Comparison of ENCODE assay signal across 8 cellular contexts in the genomic region with DNA sequence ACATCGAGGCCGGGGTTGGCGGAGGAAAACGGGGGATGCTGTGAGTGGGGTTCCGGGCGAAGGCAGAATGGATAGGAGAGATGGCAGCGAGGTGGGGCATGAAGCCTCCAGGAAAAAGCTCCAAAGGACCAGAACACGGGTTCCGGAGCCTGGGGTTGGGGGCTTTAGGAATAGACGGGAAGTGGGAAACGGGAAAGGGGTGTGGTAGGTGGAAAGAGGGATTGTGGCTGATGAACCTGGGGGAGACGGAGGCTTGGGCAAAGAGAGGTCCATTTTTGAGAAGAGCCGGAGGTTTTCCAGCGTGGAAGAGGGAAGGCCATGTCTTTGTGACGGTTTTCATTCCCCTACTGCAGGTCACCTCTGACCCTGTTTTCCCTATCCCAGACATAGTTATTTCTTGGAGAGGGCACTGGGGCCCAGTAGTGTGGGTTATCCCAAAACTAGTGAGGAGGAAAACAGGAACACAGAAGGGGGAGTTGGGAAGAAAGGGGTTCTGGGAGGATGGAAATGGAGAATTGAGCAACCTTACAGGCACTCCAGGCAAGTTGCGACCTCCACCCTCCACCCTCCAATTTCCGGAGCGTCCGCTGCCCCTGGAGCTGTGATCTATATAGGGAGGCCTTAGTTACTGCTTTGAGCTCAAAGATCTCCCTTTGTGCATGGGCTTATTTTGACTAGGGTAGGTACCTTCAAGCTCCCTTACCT. TPM values are rescaled to one million over a fixed set of nuclear protein-coding genes. Genes with fewer than 3 reads are reported as not detected.
A peak's percentile ranks its signal among the peaks of the same experiment; 100 is the strongest.
DNase-seq lines count a peak whose midpoint lies in the region; ATAC-seq and TF ChIP-seq lines count a peak whose summit lies in the region.

No MANE protein-coding gene starts in this region.

- H3K4me3 ChIP-seq in ACC112 (ENCODE audit: low read depth, low read length) (peak overlapping the region; percentile 99), IMR-90 (ENCODE audit: insufficient read depth, low read depth, low read length) (peak overlapping the region; percentile 93), cardiac fibroblast (replicated peaks in 1 of 2; ENCODE audit: low read depth in 2 of 2, low read length in 2 of 2) (peak overlapping the region; percentile 79 to 89), mononuclear cell (ENCODE audit: low read length) (peak overlapping the region; percentile 31)

- H2BK120ac ChIP-seq in IMR-90 (ENCODE audit: low read depth, low read length), result no peak overlapping the region; the same call in 1 of the 2 replicates

- in situ Hi-C loops in IMR-90 (cut with MboI; ENCODE audit: low sequenced_read_pairs), result no loop called here

- intact Hi-C loops in IMR-90 (cut with micrococcal nuclease), result no loop called here

- H3K14ac ChIP-seq in IMR-90 (replicated peaks; ENCODE audit: low read depth, low read length), result peak overlapping the region; percentile 91

- H2AK5ac ChIP-seq in IMR-90 (ENCODE audit: low read depth, low read length), result peak overlapping the region; percentile 51

- peaks cover 12% of the 10 kb centered on the region for H3K9me1 ChIP-seq in IMR-90 (ENCODE audit: insufficient read depth, low read length)

- 4% methylated on average over 9 of the region's 19 CpGs; no CpG with 5 or more reads in 1 of the 2 experiments for WGBS in IMR-90 (ENCODE audit: extremely low coverage in 2 of 2, insufficient read length in 1 of 2), 2 experiments

- H3K4me1 ChIP-seq in ACC112 (ENCODE audit: control insufficient read depth, insufficient read depth, low read length, unreplicated experiment), result peaks cover 61% of the 10 kb centered on the region
- H3K4me1 ChIP-seq in IMR-90 (ENCODE audit: control insufficient read depth, insufficient read depth, low read length), result peaks cover 31% of the 10 kb centered on the region
- H3K4me1 ChIP-seq in mononuclear cell (ENCODE audit: insufficient read depth, low read length), result peaks cover 37% of the 10 kb centered on the region

- H4K5ac ChIP-seq in IMR-90 (ENCODE audit: low read depth, low read length), result peak overlapping the region; percentile 49

- peak overlapping the region; percentile 76 for H3K56ac ChIP-seq in IMR-90 (ENCODE audit: extremely low read depth, insufficient read depth, low read length)

- no peak for TF ChIP-seq POLR2A in IMR-90 (IDR thresholded peaks at IDR 0.05; ENCODE audit: low read depth, low read length)

- CTCF ChIA-PET in IMR-90 (lab: Yijun Ruan, JAX), result interaction anchor here (0.6 to 1.0 kb wide), 2 partner anchors 56 to 873 kb away, joined by 3 read pairs; partner anchors contain the start of gene SPSB2

- H3K27me3 ChIP-seq in ACC112 (ENCODE audit: insufficient read depth, low read length), result no peaks in the 10 kb centered on the region
- no peaks in the 10 kb centered on the region for H3K27me3 ChIP-seq in IMR-90 (ENCODE audit: control insufficient read depth, insufficient read depth, low read length)
- H3K27me3 ChIP-seq in mononuclear cell (ENCODE audit: insufficient read depth, low read length), result peaks cover 4% of the 10 kb centered on the region

- H2AK9ac ChIP-seq in IMR-90 (replicated peaks; ENCODE audit: low read depth, low read length, poor library complexity), result peak overlapping the region; percentile 94

- H3K9me3 ChIP-seq in IMR-90 (ENCODE audit: control insufficient read depth, insufficient read depth, low read length), result no peaks in the 10 kb centered on the region
- no peaks in the 10 kb centered on the region for H3K9me3 ChIP-seq in mononuclear cell (ENCODE audit: low read depth, low read length)

- H2BK20ac ChIP-seq in IMR-90 (ENCODE audit: low read depth, low read length), result no peak overlapping the region

- H3K27ac ChIP-seq in ACC112 (ENCODE audit: low read depth, low read length) (peak overlapping the region; percentile 56), IMR-90 (ENCODE audit: insufficient read depth, low read length) (peak overlapping the region; percentile 95)

- H3K18ac ChIP-seq in IMR-90 (ENCODE audit: low read depth, low read length), result peak overlapping the region; percentile 0; the same call in 1 of the 2 replicates

- peaks cover 11 to 57% of the 10 kb centered on the region in 2 experiments; a peak in 3 of 4 replicates for H3K79me1 ChIP-seq in IMR-90 (ENCODE audit: low read depth in 1 of 2, low read length in 2 of 2)

- peak overlapping the region in 1 of 2 experiments; percentile 54; a peak in 2 of 4 replicates for H4K8ac ChIP-seq in IMR-90 (ENCODE audit: low read depth in 2 of 2, low read length in 2 of 2)

- H3K9ac ChIP-seq in IMR-90 (ENCODE audit: low read depth, low read length), result peak overlapping the region; percentile 76

- peaks cover 57% of the 10 kb centered on the region for H3K79me2 ChIP-seq in ACC112 (ENCODE audit: control insufficient read depth, insufficient read depth, low read length, unreplicated experiment)

- TF ChIP-seq CTCF in IMR-90 (conservative IDR thresholded peaks at IDR 0.05; ENCODE audit: low read depth, low read length), result no peak
- TF ChIP-seq CTCF in cardiac fibroblast (IDR thresholded peaks at IDR 0.05; ENCODE audit: low read depth, low read length), result no peak

- H2BK15ac ChIP-seq in IMR-90 (ENCODE audit: low read depth, low read length), result no peak overlapping the region

- H3K23ac ChIP-seq in IMR-90 (ENCODE audit: low read depth, low read length), result peak overlapping the region; percentile 96

- POLR2A ChIA-PET in IMR-90 (lab: Charles Lee; ENCODE audit: unreplicated experiment), result interaction anchor here (0.6 kb wide), 2 partner anchors 15 to 33 kb away, joined by 3 read pairs; partner anchors contain the start of genes C12orf57 and RNU7-1

- peak overlapping the region; percentile 83 for H3K4ac ChIP-seq in IMR-90 (ENCODE audit: low read depth, low read length)

- peak overlapping the region; percentile 89 for H2BK5ac ChIP-seq in IMR-90 (ENCODE audit: low read depth, low read length, poor library complexity, severe bottlenecking)

- no peak for DNase-seq in IMR-90
- no peak for DNase-seq in cardiac fibroblast (ENCODE audit: low read depth in 2 of 2)
- DNase-seq in NCI-H1930 (lab: John Stamatoyannopoulos, UW), result no peak
- DNase-seq in NCI-H2227 (lab: John Stamatoyannopoulos, UW; ENCODE audit: unreplicated experiment), result no peak
- no peak for DNase-seq in NCI-H345 treated with DMSO at 0.1 percent for 48 hours (lab: John Stamatoyannopoulos, UW; ENCODE audit: unreplicated experiment)
- DNase-seq in HuH-7 (ENCODE audit: low spot score), result no peak

- H4K20me1 ChIP-seq in IMR-90 (ENCODE audit: insufficient read depth, low read length), result peaks cover 50% of the 10 kb centered on the region

- peak overlapping the region; percentile 98 for H3K4me2 ChIP-seq in IMR-90 (ENCODE audit: low read depth, low read length)

- no peak for ATAC-seq in IMR-90 (ENCODE audit: low read depth)

- no peak overlapping the region; the same call in 1 of the 2 replicates for H4K91ac ChIP-seq in IMR-90 (ENCODE audit: insufficient read depth, low read depth, low read length)

- H3K36me3 ChIP-seq in ACC112 (ENCODE audit: insufficient read depth, low read length) (peaks cover 7% of the 10 kb centered on the region; the same call in 1 of the 2 replicates), IMR-90 (ENCODE audit: control insufficient read depth, insufficient read depth, low read length) (peaks cover 9% of the 10 kb centered on the region)

- dilution Hi-C loops in IMR-90 (cut with HindIII; ENCODE audit: low sequenced_read_pairs, unreplicated experiment), result no loop called here

- TF ChIP-seq RAD21 in IMR-90 (IDR thresholded peaks at IDR 0.05; ENCODE audit: low read length), result no peak

- BruUV-seq in IMR-90 (replicated peaks; lab: Mats Ljungman, UMichigan), result no TSS peak

- H2AFZ ChIP-seq in ACC112 (ENCODE audit: low read length, unreplicated experiment) (no peak overlapping the region), IMR-90 (replicated peaks; ENCODE audit: low read length, poor library complexity) (peak overlapping the region; percentile 59)

TF ChIP-seq in IMR-90, 13 proteins besides CTCF, POLR2A, EP300 and RAD21:
- TF ChIP-seq CEBPB (IDR thresholded peaks at IDR 0.05; ENCODE audit: low read depth, low read length) (peak; percentile 38; the same call in 1 of the 2 replicates), MAFK (IDR thresholded peaks at IDR 0.05; ENCODE audit: low read depth, low read length) (no peak)

RNA-seq across cellular contexts. Expression of gene ATN1, which starts 1.1 kb away (rescaled TPM):
- 2.5 and 3.4 TPM in 2 replicates for total RNA-seq in IMR-90 (2012; rRNA removed)
- polyA plus RNA-seq in IMR-90 (2012; rRNA removed), result 58.7 and 59.8 TPM in 2 replicates
- 40.9 and 41.7 TPM in 2 replicates for polyA plus RNA-seq in IMR-90 (2012; cell fraction: cytosol; rRNA removed)
- 106 and 200 TPM in 2 replicates for polyA plus RNA-seq in IMR-90 (2012; cell fraction: nucleus; rRNA removed; ENCODE audit: low replicate concordance)
- 4.6 TPM for total RNA-seq in mononuclear cell

RNA-seq across cellular contexts. Expression of gene ENO2, which starts 14.5 kb away (rescaled TPM):
- 20.8 and 28.3 TPM in 2 replicates for total RNA-seq in IMR-90 (2012; rRNA removed)
- polyA plus RNA-seq in IMR-90 (2012; rRNA removed), result 81.5 and 92.8 TPM in 2 replicates
- polyA plus RNA-seq in IMR-90 (2012; cell fraction: cytosol; rRNA removed), result 71.8 and 86.4 TPM in 2 replicates
- polyA plus RNA-seq in IMR-90 (2012; cell fraction: nucleus; rRNA removed; ENCODE audit: low replicate concordance), result 275 and 368 TPM in 2 replicates
- total RNA-seq in mononuclear cell, result 11.4 TPM

RNA-seq across cellular contexts. Expression of gene RNU7-1, which starts 14.8 kb away (rescaled TPM):
- total RNA-seq in IMR-90 (2012; rRNA removed), result not detected in 2 replicates
- polyA plus RNA-seq in IMR-90 (2012; rRNA removed), result not detected in 2 replicates
- polyA plus RNA-seq in IMR-90 (2012; cell fraction: cytosol; rRNA removed), result not detected in 2 replicates
- polyA plus RNA-seq in IMR-90 (2012; cell fraction: nucleus; rRNA removed; ENCODE audit: low replicate concordance), result not detected in 2 replicates
- not detected for total RNA-seq in mononuclear cell

RNA-seq across cellular contexts. Expression of gene C12orf57, which starts 15.0 kb away (rescaled TPM):
- total RNA-seq in IMR-90 (2012; rRNA removed) (197 and 238 TPM in 2 replicates), mononuclear cell (274 TPM)
- polyA plus RNA-seq in IMR-90 (2012; rRNA removed), result 530 and 703 TPM in 2 replicates
- 1,066 and 1,272 TPM in 2 replicates for polyA plus RNA-seq in IMR-90 (2012; cell fraction: cytosol; rRNA removed)
- polyA plus RNA-seq in IMR-90 (2012; cell fraction: nucleus; rRNA removed; ENCODE audit: low replicate concordance), result 218 and 334 TPM in 2 replicates

RNA-seq across cellular contexts. Expression of gene PTPN6, which starts 22.3 kb away (rescaled TPM):
- total RNA-seq in IMR-90 (2012; rRNA removed) (under 0.01 TPM in 1 of 2 replicates, not detected in the other), mononuclear cell (99.9 TPM)
- 0.14 TPM in 1 of 2 replicates, not detected in the other for polyA plus RNA-seq in IMR-90 (2012; rRNA removed)
- polyA plus RNA-seq in IMR-90 (2012; cell fraction: cytosol; rRNA removed), result 0.08 TPM in 1 of 2 replicates, not detected in the other
- 0.66 and 0.67 TPM in 2 replicates for polyA plus RNA-seq in IMR-90 (2012; cell fraction: nucleus; rRNA removed; ENCODE audit: low replicate concordance)

Comparison
In these comparisons a context has a peak if more than half of its experiments do, and no peak if none do; other contexts are left out.
1. H3K4me3 ChIP-seq: peak in every context shown above with its lines; median percentile 99 in ACC112; 93 in IMR-90; 84 in cardiac fibroblast; 31 in mononuclear cell.